Comparison of ENCODE assay signal across 18 cellular contexts in the genomic region with DNA sequence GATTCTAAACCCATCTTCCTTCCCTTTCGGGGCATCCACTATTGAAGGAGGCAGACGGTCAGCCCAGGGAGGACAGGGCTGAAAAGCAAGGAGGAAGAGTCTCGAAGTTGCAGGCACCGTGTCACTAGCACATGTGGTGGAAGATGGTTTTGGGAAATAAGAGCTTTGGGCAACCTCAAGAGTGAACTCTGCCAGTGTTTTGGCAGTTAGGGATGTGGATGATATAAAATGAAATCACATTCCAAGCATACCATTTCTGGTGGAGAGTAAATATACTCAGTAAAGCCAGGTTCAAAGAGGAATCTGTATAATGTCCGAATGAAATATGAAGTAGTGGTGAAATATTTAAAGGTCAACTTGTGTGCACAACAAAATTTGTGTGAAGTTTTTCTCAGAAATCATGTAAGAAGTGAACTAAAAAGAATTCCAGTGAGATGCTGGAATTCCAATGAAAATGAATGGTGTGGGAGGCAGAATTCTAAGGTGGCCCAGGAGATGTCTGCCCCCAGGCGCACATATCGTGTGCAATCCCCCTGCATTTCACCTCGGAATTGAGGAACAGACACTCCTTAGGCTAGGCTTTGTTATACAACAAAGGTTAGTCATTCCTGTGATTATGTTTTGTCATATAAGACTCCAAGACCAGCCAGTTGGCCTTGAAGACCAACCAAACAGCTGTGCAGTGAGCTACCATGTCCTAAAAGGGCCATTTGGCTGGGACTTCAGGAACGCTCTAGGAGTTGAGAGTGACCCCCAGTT.
DNase-seq lines count a peak whose midpoint lies in the region; ATAC-seq and TF ChIP-seq lines count a peak whose summit lies in the region.
"Had no signal": no experiment of that assay in that cellular context is flagged by ENCODE, and none has a peak within 500 bp of the region (broad histone marks: within the 10 kb centered on the region; RNA-seq: fewer than 3 reads in every experiment).

No MANE protein-coding gene starts in this region.

- H3K4me3 ChIP-seq in fibroblast of villous mesenchyme (ENCODE audit: low read depth, low read length) (no peak overlapping the region), upper lobe of right lung (no peak overlapping the region), HAP-1 (no peak overlapping the region)
- H3K4me3 ChIP-seq: heart right ventricle, right lobe of liver, tibial artery had no signal

- H3K27ac ChIP-seq in upper lobe of right lung = no peak overlapping the region
- H3K27ac ChIP-seq: 22Rv1, heart right ventricle, right lobe of liver, tibial artery had no signal

- ATAC-seq in upper lobe of right lung (peak; percentile 45), HG03457 (IDR thresholded peaks at IDR 0.05; ENCODE audit: unreplicated experiment) (no peak)
- ATAC-seq: heart right ventricle had no signal

- H3K27me3 ChIP-seq in upper lobe of right lung = no peaks in the 10 kb centered on the region
- no peaks in the 10 kb centered on the region for H3K27me3 ChIP-seq in HAP-1 (ENCODE audit: low read depth)
- H3K27me3 ChIP-seq: right lobe of liver, tibial artery had no signal

- intact Hi-C loops in upper lobe of right lung (cut with DNase I) = no loop called here

- DNase-seq in DMS53 (lab: John Stamatoyannopoulos, UW) = peak; percentile 52
- no peak for DNase-seq in DMS53 treated with DMSO at 0.1 percent for 48 hours (lab: John Stamatoyannopoulos, UW; ENCODE audit: unreplicated experiment)
- peak; percentile 63 for DNase-seq in RPMI7951 (ENCODE audit: low read depth)
- peak; percentile 46 for DNase-seq in fibroblast of villous mesenchyme (ENCODE audit: low read depth)
- no peak for DNase-seq in upper lobe of right lung
- DNase-seq in NCI-H2029 treated with DMSO at 0.1 percent for 48 hours (lab: John Stamatoyannopoulos, UW) = no peak
- DNase-seq in HAP-1 (ENCODE audit: low spot score in 2 of 2) = no peak
- DNase-seq: activated CD4-positive, alpha-beta T cell treated with anti-CD3 and anti-CD28 coated beads, Interleukin-2, amount 10 ng/mL, durations not matched to agents 24 days and 14 days; activated T-cell treated with anti-CD3 and anti-CD28 coated beads, Interleukin-2, amount 50 U/mL, for 24 hours; heart right ventricle; Kasumi-1; naive B cell; right lobe of liver; stimulated activated CD8-positive, alpha-beta memory T cell treated with anti-CD3 and anti-CD28 coated beads, Interleukin-4, amount 100 ng/mL, for 48 hours; T-helper 9 cell; tibial artery had no signal

- in situ Hi-C loops in HAP-1 (cut with MboI; ENCODE audit: low sequenced_read_pairs) = no loop called here

- H3K4me1 ChIP-seq in upper lobe of right lung (peaks cover 9% of the 10 kb centered on the region), HAP-1 (no peaks in the 10 kb centered on the region)
- H3K4me1 ChIP-seq: right lobe of liver, tibial artery had no signal

- H3K36me3 ChIP-seq in upper lobe of right lung (no peaks in the 10 kb centered on the region), HAP-1 (replicated peaks) (no peaks in the 10 kb centered on the region)
- H3K36me3 ChIP-seq: heart right ventricle, right lobe of liver, tibial artery had no signal

- H3K9me3 ChIP-seq in upper lobe of right lung (no peaks in the 10 kb centered on the region), HAP-1 (no peaks in the 10 kb centered on the region)
- H3K9me3 ChIP-seq: heart right ventricle, right lobe of liver, tibial artery had no signal

- TF ChIP-seq CTCF in fibroblast of villous mesenchyme (IDR thresholded peaks at IDR 0.05; ENCODE audit: insufficient read depth, low read depth, low read length) (no peak), upper lobe of right lung (IDR thresholded peaks at IDR 0.05) (no peak)

Comparison
In these comparisons a context has a peak if more than half of its experiments do, and no peak if none do; other contexts are left out.
1. DNase-seq: peak in DMS53 (single experiment), RPMI7951 (single experiment) and fibroblast of villous mesenchyme (single experiment); none in DMS53 treated with DMSO at 0.1 percent for 48 hours (single experiment), upper lobe of right lung (single experiment), NCI-H2029 treated with DMSO at 0.1 percent for 48 hours (single experiment) and HAP-1 (0 of 2).